In the genomic region with DNA sequence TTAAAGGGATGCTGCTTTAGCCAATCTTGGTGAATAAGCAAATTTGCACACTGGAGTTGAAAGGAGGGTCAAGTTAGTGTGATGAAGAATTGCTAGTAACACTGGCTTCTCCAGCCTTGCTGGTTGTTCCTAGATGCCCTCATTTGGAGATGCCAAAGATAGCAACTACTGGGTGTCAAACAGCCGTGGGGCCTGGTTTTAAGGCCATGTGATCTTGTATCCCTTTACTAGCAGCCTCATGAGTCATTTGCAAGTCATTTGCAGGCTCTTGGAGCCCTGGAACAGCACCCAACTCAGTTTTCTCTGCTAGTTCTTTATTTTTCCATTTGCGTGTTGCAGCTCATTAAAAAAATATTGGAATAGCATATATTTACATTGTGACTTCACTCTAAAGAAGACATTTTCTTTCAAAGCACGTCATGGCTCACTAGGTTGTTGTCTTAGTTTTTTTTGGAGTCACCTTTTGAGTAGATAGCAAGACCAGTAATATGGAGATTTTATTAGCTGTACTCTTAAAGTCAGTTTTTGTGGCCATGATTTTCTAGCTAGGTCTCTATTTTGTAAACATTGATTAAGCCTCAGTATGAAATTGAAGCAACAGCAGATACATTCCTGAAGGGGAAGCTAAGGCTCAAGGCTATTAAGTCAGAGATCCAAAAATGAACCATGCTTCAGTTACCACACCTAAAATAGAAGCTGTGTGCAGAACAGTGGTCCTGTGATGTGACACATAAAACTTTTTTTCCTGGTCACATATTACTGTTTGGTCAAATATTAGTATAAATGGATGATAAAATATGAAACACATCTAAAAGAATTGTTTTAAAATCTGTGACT, we compare ENCODE assay signal across 10 cellular contexts. TPM values are rescaled to one million over a fixed set of nuclear protein-coding genes. Genes with fewer than 3 reads are reported as not detected.
DNase-seq lines count a peak whose midpoint lies in the region; ATAC-seq, FAIRE-seq and TF ChIP-seq lines count a peak whose summit lies in the region.
"Had no signal": no experiment of that assay in that cellular context is flagged by ENCODE, and none has a peak within 500 bp of the region (broad histone marks: within the 10 kb centered on the region; RNA-seq: fewer than 3 reads in every experiment).

No MANE protein-coding gene starts in this region.

- no peaks in the 10 kb centered on the region for H3K9me3 ChIP-seq in upper lobe of right lung

- peak; percentile 53 for ATAC-seq in upper lobe of right lung
- no peak for ATAC-seq in HG03571 (IDR thresholded peaks at IDR 0.05; ENCODE audit: unreplicated experiment)

- H3K4me1 ChIP-seq in upper lobe of right lung, result peaks cover 24% of the 10 kb centered on the region

- H3K4me3 ChIP-seq in upper lobe of right lung, result no peak overlapping the region

- peak; percentile 37 for DNase-seq in HTR-8/SVneo (ENCODE audit: insufficient read length, low spot score)
- peak; percentile 93 for DNase-seq in astrocyte of the hippocampus (ENCODE audit: low read depth, low spot score)
- DNase-seq in upper lobe of right lung, result no peak
- no peak for DNase-seq in NCI-H345 (lab: John Stamatoyannopoulos, UW)
- DNase-seq in GDM1 (lab: John Stamatoyannopoulos, UW), result no peak
- no peak for DNase-seq in NK-92 treated with Interleukin-12 subunit alpha and Interleukin-12 subunit beta, amount 100 ng/mL, for 24 hours (lab: John Stamatoyannopoulos, UW)
- DNase-seq: RPMI8226; stimulated activated CD4-positive, alpha-beta T cell treated with anti-CD3 and anti-CD28 coated beads, Interleukin-1b, Interleukin-23, amount 100 ng/mL, for 48 hours had no signal

- TF ChIP-seq CTCF in upper lobe of right lung (IDR thresholded peaks at IDR 0.05), result no peak

- no peaks in the 10 kb centered on the region for H3K27me3 ChIP-seq in upper lobe of right lung

- H3K36me3 ChIP-seq in upper lobe of right lung, result peaks cover 22% of the 10 kb centered on the region

- H3K27ac ChIP-seq in upper lobe of right lung, result no peak overlapping the region

- no peak for FAIRE-seq in HTR-8/SVneo (lab: Jason Lieb, UNC)
- FAIRE-seq in islet of Langerhans (lab: Jason Lieb, UNC), result peak; percentile 49

- intact Hi-C loops in upper lobe of right lung (cut with DNase I), result no loop called here

RNA-seq across cellular contexts. Expression of a gene that starts 1.3 kb away (rescaled TPM):
- total RNA-seq in upper lobe of right lung, result 0.96 TPM

RNA-seq across cellular contexts. Expression of a gene that starts 31.8 kb away (rescaled TPM):
- total RNA-seq in upper lobe of right lung, result 49.9 TPM

Comparison
In these comparisons a context has a peak if more than half of its experiments do, and no peak if none do; other contexts are left out.
1. DNase-seq: peak in HTR-8/SVneo (single experiment) and astrocyte of the hippocampus (single experiment); none in upper lobe of right lung (single experiment), NCI-H345 (single experiment), GDM1 (single experiment) and NK-92 treated with Interleukin-12 subunit alpha and Interleukin-12 subunit beta, amount 100 ng/mL, for 24 hours (single experiment).